1 cellular context compared by ENCODE assay signal in genomic region chr2:23666241-23667025, GRCh38.
TF ChIP-seq lines count a peak whose summit lies in the region.

No MANE protein-coding gene starts in this region.

TF ChIP-seq in IMR-90, 13 proteins besides CTCF, POLR2A, EP300 and RAD21 (continued from another document):
- TF ChIP-seq ELK1 (IDR thresholded peaks at IDR 0.05; ENCODE audit: borderline replicate concordance, low read depth, low read length): no peak
- no peak for TF ChIP-seq CHD1 (IDR thresholded peaks at IDR 0.05; ENCODE audit: low read depth, low read length)
- TF ChIP-seq MAZ (IDR thresholded peaks at IDR 0.05; ENCODE audit: borderline replicate concordance, low read depth, low read length): no peak
- no peak for TF ChIP-seq CEBPB (IDR thresholded peaks at IDR 0.05; ENCODE audit: low read depth, low read length)
- TF ChIP-seq RFX5 (IDR thresholded peaks at IDR 0.05; ENCODE audit: low read depth, low read length): no peak
- no peak for TF ChIP-seq MXI1 (IDR thresholded peaks at IDR 0.05; ENCODE audit: borderline replicate concordance, low read depth, low read length)
- no peak for TF ChIP-seq BHLHE40 (IDR thresholded peaks at IDR 0.05; ENCODE audit: low read depth, low read length)
